8 cellular contexts compared by ENCODE assay signal in genomic region chr11:84836371-84836770, GRCh38.
"Had no signal": no experiment of that assay in that cellular context is flagged by ENCODE, and none has a peak within 500 bp of the region (broad histone marks: within the 10 kb centered on the region; RNA-seq: fewer than 3 reads in every experiment).

No MANE protein-coding gene starts in this region.

- H3K27ac ChIP-seq: HL-60 had no signal

- FAIRE-seq: HepG2, HTR-8/SVneo, K562 had no signal

- H3K36me3 Mint-ChIP-seq: IgD-negative memory B cell had no signal

- H3K27ac Mint-ChIP-seq: IgD-negative memory B cell had no signal

- H3K4me3 Mint-ChIP-seq: IgD-negative memory B cell had no signal

- DNase-seq: IMR-90, KBM-7, KG1 had no signal

- ATAC-seq: HepG2, K562 had no signal

- H3K27me3 Mint-ChIP-seq: IgD-negative memory B cell had no signal

- H3K4me1 Mint-ChIP-seq: IgD-negative memory B cell had no signal

- H3K4me3 ChIP-seq: K562 had no signal
